ENCODE assay signal across 1 cellular context in genomic region chr16:84940670-84941551, GRCh38.
TF ChIP-seq lines count a peak whose summit lies in the region.

No MANE protein-coding gene starts in this region.

TF ChIP-seq in GM23338, 12 proteins besides CTCF, POLR2A, EP300 and RAD21:
- TF ChIP-seq REST (IDR thresholded peaks at IDR 0.05; ENCODE audit: unreplicated experiment) (no peak), JUNB (IDR thresholded peaks at IDR 0.05; ENCODE audit: unreplicated experiment) (no peak), POLR2AphosphoS5 (IDR thresholded peaks at IDR 0.05; ENCODE audit: low read depth) (no peak), NANOG (IDR thresholded peaks at IDR 0.05; ENCODE audit: borderline replicate concordance) (no peak), ZNF462 (CRISPR knock-in tag; IDR thresholded peaks at IDR 0.05) (no peak), EZH2phosphoT487 (IDR thresholded peaks at IDR 0.05; ENCODE audit: unreplicated experiment) (no peak)
